In genomic region chr22:17830041-17830961, GRCh38 we compare ENCODE assay signal across 8 cellular contexts. TPM values are rescaled to one million over a fixed set of nuclear protein-coding genes. Genes with fewer than 3 reads are reported as not detected.
A peak's percentile ranks its signal among the peaks of the same experiment; 100 is the strongest.
DNase-seq lines count a peak whose midpoint lies in the region; ATAC-seq and TF ChIP-seq lines count a peak whose summit lies in the region.

No MANE protein-coding gene starts in this region.

- no peak for TF ChIP-seq POLR2A in lower leg skin (IDR thresholded peaks at IDR 0.05)

- H3K4me3 ChIP-seq in dorsolateral prefrontal cortex (no peak overlapping the region), lower leg skin (ENCODE audit: low read depth, poor library complexity, severe bottlenecking) (no peak overlapping the region)

- peak; percentile 82 for ATAC-seq in HG02943 (IDR thresholded peaks at IDR 0.05; ENCODE audit: low read depth, unreplicated experiment)
- ATAC-seq in GM18868 (IDR thresholded peaks at IDR 0.05; ENCODE audit: unreplicated experiment): no peak

- peak overlapping the region in 57 of 59 donors; percentile 5 to 88 (median 75) for H3K27ac ChIP-seq in dorsolateral prefrontal cortex

- DNase-seq in DMS53 (lab: John Stamatoyannopoulos, UW) (peak; percentile 86), NCI-H526 (lab: John Stamatoyannopoulos, UW) (peak; percentile 37 to 79), dorsolateral prefrontal cortex (peak; percentile 74 to 94 (median 89)), lower leg skin (ENCODE audit: low spot score in 2 of 2) (peak; percentile 87 to 97)
- DNase-seq in activated CD4-positive, alpha-beta T cell treated with anti-CD3 and anti-CD28 coated beads, Interleukin-2, amount 50 U/mL, for 4 hours: peak; percentile 76 to 80
- peak; percentile 66 to 75 for DNase-seq in stimulated activated CD4-positive, alpha-beta T cell treated with anti-CD3 and anti-CD28 coated beads, Interleukin-4, amount 100 ng/mL, for 4 hours

- intact Hi-C loops in dorsolateral prefrontal cortex (cut with DNase I): loop anchor here (1.0 to 5.0 kb wide), 7 partner anchors 42 to 247 kb away; partner anchors contain the start of genes MICAL3 (in 1 of the 2) and PEX26 (in 1 of the 2)
- intact Hi-C loops in lower leg skin (cut with DNase I; ENCODE audit: low total_unique reads): loop anchor here (2.0 kb wide), 1 partner anchor 246 kb away; the partner anchor contains the start of gene PEX26

- H3K27me3 ChIP-seq in dorsolateral prefrontal cortex: no peaks in the 10 kb centered on the region

- WGBS in lower leg skin, 2 donors: 33 to 46% methylated on average over 30 to 31 of the region's 31 CpGs

- TF ChIP-seq CTCF in dorsolateral prefrontal cortex (IDR thresholded peaks at IDR 0.05 in 54 of 56, conservative IDR thresholded peaks at IDR 0.05 in 2 of 56; ENCODE audit: low read depth in 1 of 56, partially characterized antibody in 56 of 56) (peak; percentile 93 to 100 (median 99)), lower leg skin (IDR thresholded peaks at IDR 0.05) (peak in 2 of 3 donors; percentile 72 to 97)

RNA-seq across cellular contexts. Expression of gene BID, which starts 56.0 kb away (rescaled TPM):
- total RNA-seq in dorsolateral prefrontal cortex (10 to 100 TPM; 14.9 to 53.3 (median 31.3) TPM), lower leg skin (10 to 100 TPM in 3 of 4 donors, 1 to 10 TPM in 1; 5.4 to 22.6 (median 15.2) TPM)
